Comparison of ENCODE assay signal across 8 cellular contexts in the genomic region with DNA sequence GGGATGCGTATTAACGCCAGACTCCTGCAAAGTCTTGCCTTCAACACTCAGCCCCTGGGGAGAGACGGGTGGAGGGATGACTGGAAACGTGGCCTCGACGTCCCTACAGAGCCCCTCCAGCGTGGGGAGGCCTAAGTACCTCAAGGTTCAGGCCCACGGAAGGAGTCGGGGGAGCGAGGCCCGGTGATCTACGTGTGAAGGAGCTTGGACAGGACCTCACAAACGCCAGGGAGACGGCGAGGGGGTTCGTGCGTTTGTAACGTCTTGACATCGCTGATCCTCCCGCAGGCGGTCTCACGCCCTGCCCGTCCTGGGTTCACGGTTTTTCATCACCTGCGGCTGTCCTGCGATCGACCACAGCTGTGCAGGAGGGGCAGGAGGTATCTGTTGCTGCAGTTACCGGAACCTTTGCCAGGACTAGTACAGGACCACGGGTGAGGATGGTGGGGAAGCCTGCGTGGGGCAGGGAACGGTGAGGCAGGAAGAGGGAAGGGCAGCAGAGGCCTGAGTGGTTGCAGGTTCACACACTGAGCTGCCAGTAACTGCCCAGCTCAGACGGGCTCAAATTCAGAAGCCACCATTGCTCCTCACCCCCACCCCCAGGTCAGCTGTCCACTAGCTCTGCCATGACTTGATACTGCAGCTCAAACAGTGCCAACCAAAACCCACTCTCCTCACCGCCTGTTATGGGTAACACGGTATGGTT. TPM values are rescaled to one million over a fixed set of nuclear protein-coding genes. Genes with fewer than 3 reads are reported as not detected.
DNase-seq lines count a peak whose midpoint lies in the region; TF ChIP-seq lines count a peak whose summit lies in the region.

No MANE protein-coding gene starts in this region.

- H3K36me3 ChIP-seq in vagina, result peaks cover 0 to 55% of the 10 kb centered on the region in 2 donors

- no peaks in the 10 kb centered on the region for H3K27me3 Mint-ChIP-seq in T-helper 1 cell treated with Interleukin-12 subunit alpha and Interleukin-12 subunit beta and Interleukin-4 antibody, amounts not matched to agents 30 μg/mL and 1 μg/mL, for 36 hours (ENCODE audit: low read depth)

- H3K27ac Mint-ChIP-seq in T-helper 1 cell treated with Interleukin-12 subunit alpha and Interleukin-12 subunit beta and Interleukin-4 antibody, amounts not matched to agents 30 μg/mL and 1 μg/mL, for 36 hours, result peak overlapping the region; percentile 81

- H3K4me1 ChIP-seq in vagina, result peaks cover 39% of the 10 kb centered on the region

- H3K9me3 Mint-ChIP-seq in T-helper 1 cell treated with Interleukin-12 subunit alpha and Interleukin-12 subunit beta and Interleukin-4 antibody, amounts not matched to agents 30 μg/mL and 1 μg/mL, for 36 hours, result no peaks in the 10 kb centered on the region

- peak overlapping the region; percentile 90 for H3K4me3 Mint-ChIP-seq in T-helper 1 cell treated with Interleukin-12 subunit alpha and Interleukin-12 subunit beta and Interleukin-4 antibody, amounts not matched to agents 30 μg/mL and 1 μg/mL, for 36 hours

- peaks cover 40% of the 10 kb centered on the region for H3K4me1 Mint-ChIP-seq in T-helper 1 cell treated with Interleukin-12 subunit alpha and Interleukin-12 subunit beta and Interleukin-4 antibody, amounts not matched to agents 30 μg/mL and 1 μg/mL, for 36 hours (ENCODE audit: low read depth)

- TF ChIP-seq POLR2A in vagina (IDR thresholded peaks at IDR 0.05), result no peak

- intact Hi-C loops in vagina (cut with DNase I), result loop anchor here (2.0 kb wide), 1 partner anchor 25 kb away; the partner anchor contains the start of gene AURKAIP1

- H3K4me3 ChIP-seq in cardiac fibroblast (replicated peaks in 1 of 2; ENCODE audit: low read depth in 2 of 2, low read length in 2 of 2) (peak overlapping the region; percentile 98 to 99), vagina (peak overlapping the region; percentile 73 to 77)

- H3K27me3 ChIP-seq in vagina, result no peaks in the 10 kb centered on the region

- peak overlapping the region; percentile 66 for H3K27ac ChIP-seq in vagina

- no peaks in the 10 kb centered on the region for H3K9me3 ChIP-seq in vagina

- DNase-seq in T-helper 1 cell (no peak), M059J (ENCODE audit: low read depth) (peak; percentile 33), cardiac fibroblast (ENCODE audit: low read depth in 2 of 2) (peak; percentile 32 to 35), lung microvascular endothelial cell (ENCODE audit: low read depth in 2 of 2) (peak; percentile 33 to 37), vagina (ENCODE audit: extremely low spot score in 2 of 2) (no peak), NCI-H146 (lab: John Stamatoyannopoulos, UW) (no peak), retina (no peak)

- H3K36me3 Mint-ChIP-seq in T-helper 1 cell treated with Interleukin-12 subunit alpha and Interleukin-12 subunit beta and Interleukin-4 antibody, amounts not matched to agents 30 μg/mL and 1 μg/mL, for 36 hours (ENCODE audit: low read depth), result peaks cover 48% of the 10 kb centered on the region

- no peak for TF ChIP-seq CTCF in cardiac fibroblast (IDR thresholded peaks at IDR 0.05; ENCODE audit: low read depth, low read length)
- TF ChIP-seq CTCF in vagina (IDR thresholded peaks at IDR 0.05), result no peak

RNA-seq across cellular contexts. Expression of gene CCNL2, which starts 0.9 kb away (rescaled TPM):
- total RNA-seq in M059J (2014; rRNA removed; shearing (Covaris generic)), result 29.9 and 35.2 TPM in 2 replicates
- total RNA-seq in lung microvascular endothelial cell (36.0 and 57.9 TPM in 2 replicates), vagina (319 TPM)

RNA-seq across cellular contexts. Expression of gene MRPL20, which starts 7.1 kb away (rescaled TPM):
- total RNA-seq in M059J (2014; rRNA removed; shearing (Covaris generic)), result 160 and 166 TPM in 2 replicates
- total RNA-seq in lung microvascular endothelial cell (79.8 and 90.2 TPM in 2 replicates), vagina (84.2 TPM)

RNA-seq across cellular contexts. Expression of gene ANKRD65, which starts 21.1 kb away (rescaled TPM):
- total RNA-seq in M059J (2014; rRNA removed; shearing (Covaris generic)), result 0.17 and 0.64 TPM in 2 replicates
- under 0.01 and 0.22 TPM in 2 replicates for total RNA-seq in lung microvascular endothelial cell
- total RNA-seq in vagina, result 3.2 TPM

RNA-seq across cellular contexts. Expression of gene AURKAIP1, which starts 25.0 kb away (rescaled TPM):
- total RNA-seq in M059J (2014; rRNA removed; shearing (Covaris generic)), result 141 and 178 TPM in 2 replicates
- total RNA-seq in lung microvascular endothelial cell (83.2 and 87.7 TPM in 2 replicates), vagina (94.5 TPM)

RNA-seq across cellular contexts. Expression of gene VWA1, which starts 35.5 kb away (rescaled TPM):
- total RNA-seq in M059J (2014; rRNA removed; shearing (Covaris generic)), result 0.12 and 1.1 TPM in 2 replicates
- 2.2 and 5.0 TPM in 2 replicates for total RNA-seq in lung microvascular endothelial cell
- total RNA-seq in vagina, result 35.8 TPM

Comparison
In these comparisons a context has a peak if more than half of its experiments do, and no peak if none do; other contexts are left out.
1. DNase-seq: peak in M059J (single experiment), cardiac fibroblast (2 of 2) and lung microvascular endothelial cell (2 of 2); none in T-helper 1 cell (0 of 5), vagina (0 of 2), NCI-H146 (single experiment) and retina (single experiment).